ENCODE assay signal across 14 cellular contexts in the genomic region with DNA sequence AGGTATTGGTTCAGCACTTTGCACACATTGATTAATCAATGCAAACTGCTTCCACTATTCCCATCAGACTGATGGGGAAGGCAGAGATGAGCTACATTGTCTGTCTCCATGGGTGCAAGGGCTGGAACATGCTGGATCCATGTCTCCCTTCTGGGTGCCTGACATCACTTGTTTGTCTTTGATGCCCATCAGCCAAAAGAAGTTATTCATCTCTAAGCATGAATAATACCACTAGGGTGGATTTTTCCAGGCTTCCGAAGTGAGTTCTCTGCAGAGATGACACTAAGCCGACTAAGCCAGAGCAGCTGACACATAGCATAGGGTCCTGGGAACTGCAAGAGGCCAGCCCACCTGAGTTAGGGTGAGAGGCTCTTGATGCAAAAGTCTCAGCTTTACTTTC. TPM values are rescaled to one million over a fixed set of nuclear protein-coding genes. Genes with fewer than 3 reads are reported as not detected.
"Had no signal": no experiment of that assay in that cellular context is flagged by ENCODE, and none has a peak within 500 bp of the region (broad histone marks: within the 10 kb centered on the region; RNA-seq: fewer than 3 reads in every experiment).

No MANE protein-coding gene starts in this region.

- DNase-seq: activated CD4-positive, alpha-beta memory T cell treated with anti-CD3 and anti-CD28 coated beads for 36 hours; activated T-cell treated with anti-CD3 and anti-CD28 coated beads, Interleukin-2, amount 50 U/mL, for 48 hours; cortex of kidney; effector memory CD4-positive, alpha-beta T cell; left cardiac atrium; lower lobe of right lung; naive B cell; retina had no signal

- H3K4me3 Mint-ChIP-seq: activated CD4-positive, alpha-beta memory T cell treated with anti-CD3 and anti-CD28 coated beads for 36 hours; naive B cell; stimulated activated memory B cell treated with anti-CD40 and anti-IgM and Interleukin-4, amounts not matched to agents 10 μg/mL and 1 μg/mL and 100 μg/mL, for 72 hours had no signal

- H3K27me3 Mint-ChIP-seq: activated CD4-positive, alpha-beta memory T cell treated with anti-CD3 and anti-CD28 coated beads for 36 hours had no signal

- H3K27ac ChIP-seq: cardiac muscle cell, lower lobe of right lung, suprapubic skin had no signal

- H3K36me3 Mint-ChIP-seq: activated CD4-positive, alpha-beta memory T cell treated with anti-CD3 and anti-CD28 coated beads for 36 hours; stimulated activated memory B cell treated with anti-CD40 and anti-IgM and Interleukin-4, amounts not matched to agents 10 μg/mL and 1 μg/mL and 100 μg/mL, for 72 hours had no signal

- H3K4me1 Mint-ChIP-seq: naive B cell; stimulated activated memory B cell treated with anti-CD40 and anti-IgM and Interleukin-4, amounts not matched to agents 10 μg/mL and 1 μg/mL and 100 μg/mL, for 72 hours had no signal

- ATAC-seq: left cardiac atrium; lower lobe of right lung; stimulated activated memory B cell treated with anti-CD40 and anti-IgM and Interleukin-4, amounts not matched to agents 10 μg/mL and 1 μg/mL and 100 μg/mL, for 72 hours had no signal

- FAIRE-seq: astrocyte had no signal

- H3K36me3 ChIP-seq: cardiac muscle cell, lower lobe of right lung, suprapubic skin had no signal

- H3K9me3 ChIP-seq: lower lobe of right lung, suprapubic skin had no signal

- H3K9me3 Mint-ChIP-seq: activated CD4-positive, alpha-beta memory T cell treated with anti-CD3 and anti-CD28 coated beads for 36 hours had no signal

- H3K27ac Mint-ChIP-seq: activated CD4-positive, alpha-beta memory T cell treated with anti-CD3 and anti-CD28 coated beads for 36 hours; stimulated activated memory B cell treated with anti-CD40 and anti-IgM and Interleukin-4, amounts not matched to agents 10 μg/mL and 1 μg/mL and 100 μg/mL, for 72 hours had no signal

- H3K4me1 ChIP-seq: lower lobe of right lung had no signal

- H3K27me3 ChIP-seq: cardiac muscle cell, suprapubic skin had no signal

- H3K4me3 ChIP-seq: cardiac muscle cell, lower lobe of right lung, suprapubic skin had no signal

RNA-seq across cellular contexts. Expression of gene FGF1, which starts 8.7 kb away (rescaled TPM):
- total RNA-seq: activated CD4-positive, alpha-beta memory T cell treated with anti-CD3 and anti-CD28 coated beads for 36 hours; cardiac muscle cell; T-helper 2 cell treated with Interferon-gamma antibody and Interleukin-4, amounts not matched to agents 100 ng/mL and 5 ng/mL, for 36 hours; ureter had no signal
- polyA plus RNA-seq: cardiac muscle cell had no signal
